Comparison of ENCODE assay signal across 7 cellular contexts in genomic region chr7:32846630-32847225, GRCh38. TPM values are rescaled to one million over a fixed set of nuclear protein-coding genes. Genes with fewer than 3 reads are reported as not detected.
DNase-seq lines count a peak whose midpoint lies in the region; ATAC-seq and TF ChIP-seq lines count a peak whose summit lies in the region.

No MANE protein-coding gene starts in this region.

- H3K27me3 ChIP-seq in body of pancreas = no peaks in the 10 kb centered on the region

- no peak overlapping the region for H3K4me3 ChIP-seq in body of pancreas

- intact Hi-C loops in body of pancreas (cut with DNase I) = loop anchor here (5.0 kb wide), 1 partner anchor 96 kb away; no protein-coding TSS in a partner anchor

- no peaks in the 10 kb centered on the region for H3K36me3 ChIP-seq in body of pancreas (replicated peaks in 1 of 2; ENCODE audit: insufficient read depth in 1 of 2, low read depth in 2 of 2)

- TF ChIP-seq POLR2A in GM18505 (IDR thresholded peaks at IDR 0.05; ENCODE audit: borderline replicate concordance, extremely low read depth, insufficient read depth, insufficient read length) (no peak), body of pancreas (IDR thresholded peaks at IDR 0.05) (no peak)

- H3K4me1 ChIP-seq in body of pancreas = peaks cover 6% of the 10 kb centered on the region

- H3K27ac ChIP-seq in body of pancreas = no peak overlapping the region

- WGBS in body of pancreas, 2 donors = 13 to 15% methylated on average over 9 of the region's 9 CpGs

- TF ChIP-seq CTCF in body of pancreas (IDR thresholded peaks at IDR 0.05) = peak; percentile 79 to 95 (median 93)

- ATAC-seq in GM18505 (IDR thresholded peaks at IDR 0.05; ENCODE audit: unreplicated experiment) (peak; percentile 100), HG02678 (IDR thresholded peaks at IDR 0.05; ENCODE audit: unreplicated experiment) (peak; percentile 100), body of pancreas (peak; percentile 97)

- H3K9me3 ChIP-seq in body of pancreas = no peaks in the 10 kb centered on the region

- DNase-seq in NCI-H1092 treated with DMSO at 0.1 percent for 48 hours (lab: John Stamatoyannopoulos, UW) (peak; percentile 65), UCSD-AML1 (lab: John Stamatoyannopoulos, UW; ENCODE audit: unreplicated experiment) (peak; percentile 55), body of pancreas (peak; percentile 88 to 95 (median 90)), iPS-NIHi11 (ENCODE audit: low spot score) (peak; percentile 71)
- DNase-seq in stimulated activated CD4-positive, alpha-beta T cell treated with anti-CD3 and anti-CD28 coated beads, Interleukin-12 subunit alpha, Interleukin-12 subunit beta, amount 100 ng/mL, for 4 hours = peak; percentile 91

RNA-seq across cellular contexts. Expression of gene KBTBD2, which starts 44.8 kb away (rescaled TPM):
- total RNA-seq in body of pancreas = 10 to 100 TPM; 13.5 to 14.8 TPM
